Comparison of ENCODE assay signal across 8 cellular contexts in the genomic region with DNA sequence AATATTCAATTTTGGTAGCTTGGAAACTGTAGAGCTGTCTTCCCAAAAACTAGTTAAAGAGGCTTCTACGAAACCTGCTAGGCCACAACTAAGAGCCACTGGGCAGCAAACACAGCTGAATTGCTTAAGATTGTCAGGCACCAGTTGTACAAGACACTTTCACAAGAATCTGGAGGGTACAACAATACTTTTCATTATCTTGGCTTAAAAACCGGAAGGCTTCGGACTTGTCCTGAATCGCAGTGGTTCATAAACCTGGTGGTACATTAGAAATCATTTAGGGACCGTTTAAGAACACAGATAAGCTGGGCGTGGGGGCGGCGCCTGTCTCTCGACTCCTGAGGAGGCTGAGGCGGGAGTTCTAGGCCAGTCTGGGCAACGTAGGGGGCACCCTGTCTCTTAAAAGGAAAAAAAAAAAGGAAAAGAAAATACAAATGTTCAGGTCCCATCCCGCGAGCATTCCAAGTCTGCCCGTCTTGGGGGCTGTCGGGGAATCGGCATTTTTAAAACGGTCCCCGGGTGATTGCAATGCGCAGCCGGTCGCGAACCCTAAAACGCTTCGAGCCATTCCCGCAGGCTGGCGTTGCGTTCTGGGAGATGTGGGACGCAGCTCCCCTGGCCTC. TPM values are rescaled to one million over a fixed set of nuclear protein-coding genes. Genes with fewer than 3 reads are reported as not detected.
DNase-seq lines count a peak whose midpoint lies in the region; ATAC-seq and TF ChIP-seq lines count a peak whose summit lies in the region.

No MANE protein-coding gene starts in this region.

- TF ChIP-seq EP300 in SK-N-SH (IDR thresholded peaks at IDR 0.05; ENCODE audit: borderline replicate concordance in 1 of 2, low read depth in 1 of 2, low read length in 1 of 2): no peak

- CTCF ChIA-PET in SK-N-SH (lab: Yijun Ruan, JAX): interaction anchor here (0.7 to 1.8 kb wide), 13 partner anchors 8 to 311 kb away, joined by 3 to 8 read pairs (median 4); a partner anchor contains a TSS

- peak overlapping the region; percentile 92 to 95 for H3K4me3 ChIP-seq in SK-N-SH (ENCODE audit: low read depth in 2 of 2, low read length in 1 of 2)
- peak overlapping the region; percentile 54 to 89 for H3K4me3 ChIP-seq in body of pancreas
- H3K4me3 ChIP-seq in iPS-18c (ENCODE audit: insufficient read depth, low read depth, low read length): peak overlapping the region; percentile 93
- peak overlapping the region; percentile 97 for H3K4me3 ChIP-seq in skeletal muscle cell (ENCODE audit: low read depth, low read length)

- intact Hi-C loops in body of pancreas (cut with DNase I): no loop called here

- no peaks in the 10 kb centered on the region for H3K27me3 ChIP-seq in SK-N-SH (ENCODE audit: insufficient read depth)
- H3K27me3 ChIP-seq in body of pancreas: no peaks in the 10 kb centered on the region

- TF ChIP-seq POLR2A in body of pancreas (IDR thresholded peaks at IDR 0.05): no peak

- no peak for TF ChIP-seq RAD21 in SK-N-SH (IDR thresholded peaks at IDR 0.05; ENCODE audit: low read length)

- TF ChIP-seq CTCF in SK-N-SH (IDR thresholded peaks at IDR 0.05) (no peak), body of pancreas (IDR thresholded peaks at IDR 0.05) (no peak)

- ATAC-seq in HG02943 (IDR thresholded peaks at IDR 0.05; ENCODE audit: low read depth, unreplicated experiment) (peak; percentile 14), body of pancreas (peak; percentile 13)

- peak overlapping the region; percentile 83 for H3K4me2 ChIP-seq in SK-N-SH

- no peaks in the 10 kb centered on the region for H3K9me3 ChIP-seq in SK-N-SH
- no peaks in the 10 kb centered on the region for H3K9me3 ChIP-seq in body of pancreas
- no peaks in the 10 kb centered on the region for H3K9me3 ChIP-seq in iPS-18c (ENCODE audit: control insufficient read depth, insufficient read depth, low read length)

- under 1% methylated on average over 24 of the region's 28 CpGs for WGBS in SK-N-SH (ENCODE audit: low lambda C conversion rate)
- WGBS in body of pancreas, 2 donors: 0 to 1% methylated on average over 28 of the region's 28 CpGs

- POLR2A ChIA-PET in SK-N-SH (lab: Yijun Ruan, JAX): interaction anchor here (1.0 to 1.1 kb wide), 4 partner anchors 16 to 506 kb away, joined by 3 read pairs; no protein-coding TSS in a partner anchor

- H3K9me2 ChIP-seq in SK-N-SH: no peaks in the 10 kb centered on the region

- peaks cover 10% of the 10 kb centered on the region; the same call in 1 of the 2 replicates for H4K20me1 ChIP-seq in SK-N-SH (ENCODE audit: insufficient read depth)

- H3K9ac ChIP-seq in SK-N-SH: peak overlapping the region; percentile 97

- DNase-seq in DMS114 treated with DMSO at 0.1 percent for 48 hours (lab: John Stamatoyannopoulos, UW; ENCODE audit: unreplicated experiment): peak; percentile 2
- DNase-seq in SK-N-SH: peak; percentile 45
- peak; percentile 27 to 58 (median 30) for DNase-seq in body of pancreas
- DNase-seq in skeletal muscle cell (ENCODE audit: low read depth): no peak
- DNase-seq in NCI-H2196 (lab: John Stamatoyannopoulos, UW; ENCODE audit: unreplicated experiment): no peak
- no peak for DNase-seq in hippocampal formation (lab: John Stamatoyannopoulos, UW)

- H3K27ac ChIP-seq in SK-N-SH (ENCODE audit: low read depth in 2 of 2, low read length in 1 of 2): peak overlapping the region; percentile 89 to 97
- peak overlapping the region; percentile 68 to 91 (median 90) for H3K27ac ChIP-seq in body of pancreas

- H3F3A ChIP-seq in SK-N-SH (replicated peaks; ENCODE audit: insufficient read depth): peaks cover 11% of the 10 kb centered on the region

- H3K4me1 ChIP-seq in SK-N-SH (ENCODE audit: control insufficient read depth in 1 of 2, insufficient read depth in 2 of 2, low read depth in 1 of 2, low read length in 1 of 2): peaks cover 0 to 10% of the 10 kb centered on the region in 2 experiments; a peak in 2 of 4 replicates
- peaks cover 24% of the 10 kb centered on the region for H3K4me1 ChIP-seq in body of pancreas

- H3K36me3 ChIP-seq in SK-N-SH (replicated peaks in 1 of 2; ENCODE audit: control insufficient read depth in 1 of 2, insufficient read depth in 2 of 2, low read length in 1 of 2) (peaks cover 18% of the 10 kb centered on the region in 2 experiments), body of pancreas (replicated peaks in 1 of 2; ENCODE audit: insufficient read depth in 1 of 2, low read depth in 2 of 2) (no peaks in the 10 kb centered on the region)

- peak overlapping the region; percentile 87 for H2AFZ ChIP-seq in SK-N-SH (ENCODE audit: low read depth)

- peaks cover 67% of the 10 kb centered on the region for H3K79me2 ChIP-seq in SK-N-SH (ENCODE audit: insufficient read depth)

TF ChIP-seq in SK-N-SH, 30 proteins besides CTCF, POLR2A, EP300 and RAD21:
- TF ChIP-seq MXI1 (IDR thresholded peaks at IDR 0.05; ENCODE audit: low read depth, low read length): 0 out of 2 replicates have a peak, but pooled peaks have one; percentile 4
- no peak for TF ChIP-seq GABPA (IDR thresholded peaks at IDR 0.05; ENCODE audit: low read depth)
- TF ChIP-seq, protein P1, sequence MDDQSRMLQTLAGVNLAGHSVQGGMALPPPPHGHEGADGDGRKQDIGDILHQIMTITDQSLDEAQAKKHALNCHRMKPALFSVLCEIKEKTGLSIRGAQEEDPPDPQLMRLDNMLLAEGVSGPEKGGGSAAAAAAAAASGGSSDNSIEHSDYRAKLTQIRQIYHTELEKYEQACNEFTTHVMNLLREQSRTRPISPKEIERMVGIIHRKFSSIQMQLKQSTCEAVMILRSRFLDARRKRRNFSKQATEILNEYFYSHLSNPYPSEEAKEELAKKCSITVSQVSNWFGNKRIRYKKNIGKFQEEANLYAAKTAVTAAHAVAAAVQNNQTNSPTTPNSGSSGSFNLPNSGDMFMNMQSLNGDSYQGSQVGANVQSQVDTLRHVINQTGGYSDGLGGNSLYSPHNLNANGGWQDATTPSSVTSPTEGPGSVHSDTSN (IDR thresholded peaks at IDR 0.05): no peak
- no peak for TF ChIP-seq TCF12 (IDR thresholded peaks at IDR 0.05)
- TF ChIP-seq MEF2A (IDR thresholded peaks at IDR 0.05; ENCODE audit: borderline replicate concordance, low read depth): no peak
- TF ChIP-seq SIN3A (IDR thresholded peaks at IDR 0.05; ENCODE audit: borderline replicate concordance, low read depth, low read length): no peak

RNA-seq across cellular contexts. Expression of a gene that starts 0.8 kb away (rescaled TPM):
- polyA plus RNA-seq in SK-N-SH (2012; rRNA removed): 52.0 and 63.2 TPM in 2 replicates
- 76.5 and 104 TPM in 2 replicates for polyA plus RNA-seq in SK-N-SH (2012; cell fraction: cytosol; rRNA removed)
- 20.4 and 21.6 TPM in 2 replicates for polyA plus RNA-seq in SK-N-SH (2012; cell fraction: nucleus; rRNA removed)
- total RNA-seq in body of pancreas: 10 to 100 TPM; 56.4 to 79.4 TPM

Comparison
In these comparisons a context has a peak if more than half of its experiments do, and no peak if none do; other contexts are left out.
1. DNase-seq: peak in DMS114 treated with DMSO at 0.1 percent for 48 hours (single experiment), SK-N-SH (single experiment) and body of pancreas (4 of 4); none in skeletal muscle cell (single experiment), NCI-H2196 (single experiment) and hippocampal formation (0 of 2).
2. Peak in every context shown above with its lines, with median percentiles within 50 percentile points of each other: H3K4me3 ChIP-seq.